1 cellular context compared by ENCODE assay signal in genomic region chr16:75433732-75434413, GRCh38.
TF ChIP-seq lines count a peak whose summit lies in the region.

No MANE protein-coding gene starts in this region.

TF ChIP-seq in HepG2, 621 proteins besides CTCF, POLR2A, EP300 and RAD21 (continued from another document and continues in another):
- TF ChIP-seq, protein P1, sequence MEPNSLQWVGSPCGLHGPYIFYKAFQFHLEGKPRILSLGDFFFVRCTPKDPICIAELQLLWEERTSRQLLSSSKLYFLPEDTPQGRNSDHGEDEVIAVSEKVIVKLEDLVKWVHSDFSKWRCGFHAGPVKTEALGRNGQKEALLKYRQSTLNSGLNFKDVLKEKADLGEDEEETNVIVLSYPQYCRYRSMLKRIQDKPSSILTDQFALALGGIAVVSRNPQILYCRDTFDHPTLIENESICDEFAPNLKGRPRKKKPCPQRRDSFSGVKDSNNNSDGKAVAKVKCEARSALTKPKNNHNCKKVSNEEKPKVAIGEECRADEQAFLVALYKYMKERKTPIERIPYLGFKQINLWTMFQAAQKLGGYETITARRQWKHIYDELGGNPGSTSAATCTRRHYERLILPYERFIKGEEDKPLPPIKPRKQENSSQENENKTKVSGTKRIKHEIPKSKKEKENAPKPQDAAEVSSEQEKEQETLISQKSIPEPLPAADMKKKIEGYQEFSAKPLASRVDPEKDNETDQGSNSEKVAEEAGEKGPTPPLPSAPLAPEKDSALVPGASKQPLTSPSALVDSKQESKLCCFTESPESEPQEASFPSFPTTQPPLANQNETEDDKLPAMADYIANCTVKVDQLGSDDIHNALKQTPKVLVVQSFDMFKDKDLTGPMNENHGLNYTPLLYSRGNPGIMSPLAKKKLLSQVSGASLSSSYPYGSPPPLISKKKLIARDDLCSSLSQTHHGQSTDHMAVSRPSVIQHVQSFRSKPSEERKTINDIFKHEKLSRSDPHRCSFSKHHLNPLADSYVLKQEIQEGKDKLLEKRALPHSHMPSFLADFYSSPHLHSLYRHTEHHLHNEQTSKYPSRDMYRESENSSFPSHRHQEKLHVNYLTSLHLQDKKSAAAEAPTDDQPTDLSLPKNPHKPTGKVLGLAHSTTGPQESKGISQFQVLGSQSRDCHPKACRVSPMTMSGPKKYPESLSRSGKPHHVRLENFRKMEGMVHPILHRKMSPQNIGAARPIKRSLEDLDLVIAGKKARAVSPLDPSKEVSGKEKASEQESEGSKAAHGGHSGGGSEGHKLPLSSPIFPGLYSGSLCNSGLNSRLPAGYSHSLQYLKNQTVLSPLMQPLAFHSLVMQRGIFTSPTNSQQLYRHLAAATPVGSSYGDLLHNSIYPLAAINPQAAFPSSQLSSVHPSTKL (CRISPR knock-in tag; IDR thresholded peaks at IDR 0.05), result peak; percentile 42; the same call in 1 of the 2 replicates
- TF ChIP-seq ZNF619 (CRISPR knock-in tag; IDR thresholded peaks at IDR 0.05) (no peak), ZNF335 (CRISPR knock-in tag; IDR thresholded peaks at IDR 0.05) (0 out of 2 replicates have a peak, but pooled peaks have one; percentile 70), PAF1 (CRISPR knock-in tag; IDR thresholded peaks at IDR 0.05) (no peak), XRCC5 (optimal IDR thresholded peaks at IDR 0.05; ENCODE audit: low read length) (no peak), ZMYM3 (CRISPR knock-in tag; IDR thresholded peaks at IDR 0.05) (no peak), ZNF160 (CRISPR knock-in tag; IDR thresholded peaks at IDR 0.05) (no peak), ZFYVE20 (CRISPR knock-in tag; IDR thresholded peaks at IDR 0.05; ENCODE audit: borderline replicate concordance, low read depth) (no peak), KDM1A (CRISPR knock-in tag; IDR thresholded peaks at IDR 0.05) (0 out of 2 replicates have a peak, but pooled peaks have one; percentile 36), FOXK1 (CRISPR knock-in tag; IDR thresholded peaks at IDR 0.05; ENCODE audit: borderline replicate concordance, low read depth) (no peak), PCBP2 (optimal IDR thresholded peaks at IDR 0.05; ENCODE audit: low read depth, low read length, poor library complexity, severe bottlenecking) (no peak), NCOA2 (CRISPR knock-in tag; IDR thresholded peaks at IDR 0.05) (peak; percentile 20; the same call in 1 of the 2 replicates), ZBTB1 (CRISPR knock-in tag; IDR thresholded peaks at IDR 0.05; ENCODE audit: borderline replicate concordance) (no peak), ZNF614 (CRISPR knock-in tag; IDR thresholded peaks at IDR 0.05; ENCODE audit: borderline replicate concordance) (no peak), AHR (CRISPR knock-in tag; IDR thresholded peaks at IDR 0.05) (no peak), ZBTB49 (CRISPR knock-in tag; IDR thresholded peaks at IDR 0.05; ENCODE audit: borderline replicate concordance) (no peak; the same call in 1 of the 2 replicates), ZNF329 (CRISPR knock-in tag; IDR thresholded peaks at IDR 0.05; ENCODE audit: low read depth) (no peak), PRPF4 (IDR thresholded peaks at IDR 0.05; ENCODE audit: low read depth, low read length, poor library complexity, severe bottlenecking) (no peak)
- TF ChIP-seq, protein P2, sequence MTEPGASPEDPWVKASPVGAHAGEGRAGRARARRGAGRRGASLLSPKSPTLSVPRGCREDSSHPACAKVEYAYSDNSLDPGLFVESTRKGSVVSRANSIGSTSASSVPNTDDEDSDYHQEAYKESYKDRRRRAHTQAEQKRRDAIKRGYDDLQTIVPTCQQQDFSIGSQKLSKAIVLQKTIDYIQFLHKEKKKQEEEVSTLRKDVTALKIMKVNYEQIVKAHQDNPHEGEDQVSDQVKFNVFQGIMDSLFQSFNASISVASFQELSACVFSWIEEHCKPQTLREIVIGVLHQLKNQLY (CRISPR knock-in tag; IDR thresholded peaks at IDR 0.05), result no peak
- TF ChIP-seq, protein P3, sequence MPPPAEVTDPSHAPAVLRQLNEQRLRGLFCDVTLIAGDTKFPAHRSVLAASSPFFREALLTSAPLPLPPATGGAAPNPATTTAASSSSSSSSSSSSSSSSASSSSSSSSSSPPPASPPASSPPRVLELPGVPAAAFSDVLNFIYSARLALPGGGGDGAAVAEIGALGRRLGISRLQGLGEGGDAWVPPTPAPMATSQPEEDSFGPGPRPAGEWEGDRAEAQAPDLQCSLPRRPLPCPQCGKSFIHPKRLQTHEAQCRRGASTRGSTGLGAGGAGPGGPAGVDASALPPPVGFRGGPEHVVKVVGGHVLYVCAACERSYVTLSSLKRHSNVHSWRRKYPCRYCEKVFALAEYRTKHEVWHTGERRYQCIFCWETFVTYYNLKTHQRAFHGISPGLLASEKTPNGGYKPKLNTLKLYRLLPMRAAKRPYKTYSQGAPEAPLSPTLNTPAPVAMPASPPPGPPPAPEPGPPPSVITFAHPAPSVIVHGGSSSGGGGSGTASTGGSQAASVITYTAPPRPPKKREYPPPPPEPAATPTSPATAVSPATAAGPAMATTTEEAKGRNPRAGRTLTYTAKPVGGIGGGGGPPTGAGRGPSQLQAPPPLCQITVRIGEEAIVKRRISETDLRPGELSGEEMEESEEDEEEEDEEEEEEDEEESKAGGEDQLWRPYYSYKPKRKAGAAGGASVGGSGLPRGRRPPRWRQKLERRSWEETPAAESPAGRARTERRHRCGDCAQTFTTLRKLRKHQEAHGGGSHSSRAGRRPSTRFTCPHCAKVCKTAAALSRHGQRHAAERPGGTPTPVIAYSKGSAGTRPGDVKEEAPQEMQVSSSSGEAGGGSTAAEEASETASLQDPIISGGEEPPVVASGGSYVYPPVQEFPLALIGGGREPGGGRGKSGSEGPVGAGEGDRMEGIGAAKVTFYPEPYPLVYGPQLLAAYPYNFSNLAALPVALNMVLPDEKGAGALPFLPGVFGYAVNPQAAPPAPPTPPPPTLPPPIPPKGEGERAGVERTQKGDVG (CRISPR knock-in tag; IDR thresholded peaks at IDR 0.05; ENCODE audit: borderline replicate concordance), result no peak
- TF ChIP-seq, protein P4, sequence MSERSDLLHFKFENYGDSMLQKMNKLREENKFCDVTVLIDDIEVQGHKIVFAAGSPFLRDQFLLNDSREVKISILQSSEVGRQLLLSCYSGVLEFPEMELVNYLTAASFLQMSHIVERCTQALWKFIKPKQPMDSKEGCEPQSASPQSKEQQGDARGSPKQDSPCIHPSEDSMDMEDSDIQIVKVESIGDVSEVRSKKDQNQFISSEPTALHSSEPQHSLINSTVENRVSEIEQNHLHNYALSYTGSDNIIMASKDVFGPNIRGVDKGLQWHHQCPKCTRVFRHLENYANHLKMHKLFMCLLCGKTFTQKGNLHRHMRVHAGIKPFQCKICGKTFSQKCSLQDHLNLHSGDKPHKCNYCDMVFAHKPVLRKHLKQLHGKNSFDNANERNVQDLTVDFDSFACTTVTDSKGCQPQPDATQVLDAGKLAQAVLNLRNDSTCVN (CRISPR knock-in tag; IDR thresholded peaks at IDR 0.05; ENCODE audit: borderline replicate concordance), result peak; percentile 43; the same call in 1 of the 2 replicates
- TF ChIP-seq, protein P5, sequence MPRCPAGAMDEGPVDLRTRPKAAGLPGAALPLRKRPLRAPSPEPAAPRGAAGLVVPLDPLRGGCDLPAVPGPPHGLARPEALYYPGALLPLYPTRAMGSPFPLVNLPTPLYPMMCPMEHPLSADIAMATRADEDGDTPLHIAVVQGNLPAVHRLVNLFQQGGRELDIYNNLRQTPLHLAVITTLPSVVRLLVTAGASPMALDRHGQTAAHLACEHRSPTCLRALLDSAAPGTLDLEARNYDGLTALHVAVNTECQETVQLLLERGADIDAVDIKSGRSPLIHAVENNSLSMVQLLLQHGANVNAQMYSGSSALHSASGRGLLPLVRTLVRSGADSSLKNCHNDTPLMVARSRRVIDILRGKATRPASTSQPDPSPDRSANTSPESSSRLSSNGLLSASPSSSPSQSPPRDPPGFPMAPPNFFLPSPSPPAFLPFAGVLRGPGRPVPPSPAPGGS (CRISPR knock-in tag; IDR thresholded peaks at IDR 0.05), result no peak
- TF ChIP-seq, protein P6, sequence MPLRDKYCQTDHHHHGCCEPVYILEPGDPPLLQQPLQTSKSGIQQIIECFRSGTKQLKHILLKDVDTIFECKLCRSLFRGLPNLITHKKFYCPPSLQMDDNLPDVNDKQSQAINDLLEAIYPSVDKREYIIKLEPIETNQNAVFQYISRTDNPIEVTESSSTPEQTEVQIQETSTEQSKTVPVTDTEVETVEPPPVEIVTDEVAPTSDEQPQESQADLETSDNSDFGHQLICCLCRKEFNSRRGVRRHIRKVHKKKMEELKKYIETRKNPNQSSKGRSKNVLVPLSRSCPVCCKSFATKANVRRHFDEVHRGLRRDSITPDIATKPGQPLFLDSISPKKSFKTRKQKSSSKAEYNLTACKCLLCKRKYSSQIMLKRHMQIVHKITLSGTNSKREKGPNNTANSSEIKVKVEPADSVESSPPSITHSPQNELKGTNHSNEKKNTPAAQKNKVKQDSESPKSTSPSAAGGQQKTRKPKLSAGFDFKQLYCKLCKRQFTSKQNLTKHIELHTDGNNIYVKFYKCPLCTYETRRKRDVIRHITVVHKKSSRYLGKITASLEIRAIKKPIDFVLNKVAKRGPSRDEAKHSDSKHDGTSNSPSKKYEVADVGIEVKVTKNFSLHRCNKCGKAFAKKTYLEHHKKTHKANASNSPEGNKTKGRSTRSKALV (CRISPR knock-in tag; IDR thresholded peaks at IDR 0.05), result peak; percentile 62
- TF ChIP-seq, protein P7, sequence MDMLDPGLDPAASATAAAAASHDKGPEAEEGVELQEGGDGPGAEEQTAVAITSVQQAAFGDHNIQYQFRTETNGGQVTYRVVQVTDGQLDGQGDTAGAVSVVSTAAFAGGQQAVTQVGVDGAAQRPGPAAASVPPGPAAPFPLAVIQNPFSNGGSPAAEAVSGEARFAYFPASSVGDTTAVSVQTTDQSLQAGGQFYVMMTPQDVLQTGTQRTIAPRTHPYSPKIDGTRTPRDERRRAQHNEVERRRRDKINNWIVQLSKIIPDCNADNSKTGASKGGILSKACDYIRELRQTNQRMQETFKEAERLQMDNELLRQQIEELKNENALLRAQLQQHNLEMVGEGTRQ (IDR thresholded peaks at IDR 0.05; ENCODE audit: low read depth, low read length), result peak; percentile 82
- TF ChIP-seq, protein P7 (CRISPR knock-in tag; IDR thresholded peaks at IDR 0.05; ENCODE audit: borderline replicate concordance), result peak; percentile 78; the same call in 1 of the 2 replicates
- TF ChIP-seq, protein P8, sequence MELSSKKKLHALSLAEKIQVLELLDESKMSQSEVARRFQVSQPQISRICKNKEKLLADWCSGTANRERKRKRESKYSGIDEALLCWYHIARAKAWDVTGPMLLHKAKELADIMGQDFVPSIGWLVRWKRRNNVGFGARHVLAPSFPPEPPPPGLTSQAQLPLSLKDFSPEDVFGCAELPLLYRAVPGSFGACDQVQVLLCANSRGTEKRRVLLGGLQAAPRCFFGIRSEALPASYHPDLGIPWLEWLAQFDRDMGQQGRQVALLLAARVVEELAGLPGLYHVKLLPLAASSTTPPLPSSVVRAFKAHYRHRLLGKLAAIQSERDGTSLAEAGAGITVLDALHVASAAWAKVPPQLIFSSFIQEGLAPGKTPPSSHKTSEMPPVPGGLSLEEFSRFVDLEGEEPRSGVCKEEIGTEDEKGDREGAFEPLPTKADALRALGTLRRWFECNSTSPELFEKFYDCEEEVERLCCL (CRISPR knock-in tag; IDR thresholded peaks at IDR 0.05; ENCODE audit: borderline replicate concordance), result no peak
- TF ChIP-seq, protein P9, sequence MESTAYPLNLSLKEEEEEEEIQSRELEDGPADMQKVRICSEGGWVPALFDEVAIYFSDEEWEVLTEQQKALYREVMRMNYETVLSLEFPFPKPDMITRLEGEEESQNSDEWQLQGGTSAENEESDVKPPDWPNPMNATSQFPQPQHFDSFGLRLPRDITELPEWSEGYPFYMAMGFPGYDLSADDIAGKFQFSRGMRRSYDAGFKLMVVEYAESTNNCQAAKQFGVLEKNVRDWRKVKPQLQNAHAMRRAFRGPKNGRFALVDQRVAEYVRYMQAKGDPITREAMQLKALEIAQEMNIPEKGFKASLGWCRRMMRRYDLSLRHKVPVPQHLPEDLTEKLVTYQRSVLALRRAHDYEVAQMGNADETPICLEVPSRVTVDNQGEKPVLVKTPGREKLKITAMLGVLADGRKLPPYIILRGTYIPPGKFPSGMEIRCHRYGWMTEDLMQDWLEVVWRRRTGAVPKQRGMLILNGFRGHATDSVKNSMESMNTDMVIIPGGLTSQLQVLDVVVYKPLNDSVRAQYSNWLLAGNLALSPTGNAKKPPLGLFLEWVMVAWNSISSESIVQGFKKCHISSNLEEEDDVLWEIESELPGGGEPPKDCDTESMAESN (CRISPR knock-in tag; conservative IDR thresholded peaks at IDR 0.05), result no peak
